Comparison of ENCODE assay signal across 14 cellular contexts in genomic region chr4:8886625-8887406, GRCh38. TPM values are rescaled to one million over a fixed set of nuclear protein-coding genes. Genes with fewer than 3 reads are reported as not detected.
DNase-seq lines count a peak whose midpoint lies in the region; ATAC-seq, FAIRE-seq and TF ChIP-seq lines count a peak whose summit lies in the region.
"Had no signal": no experiment of that assay in that cellular context is flagged by ENCODE, and none has a peak within 500 bp of the region (broad histone marks: within the 10 kb centered on the region; RNA-seq: fewer than 3 reads in every experiment).

No MANE protein-coding gene starts in this region.

- H3K36me3 ChIP-seq in BJ (ENCODE audit: control insufficient read depth, insufficient read depth, low read length) (no peaks in the 10 kb centered on the region), HCT116 (ENCODE audit: control insufficient read depth in 1 of 2, insufficient read depth in 2 of 2, low read length in 2 of 2) (no peaks in the 10 kb centered on the region), keratinocyte (ENCODE audit: control insufficient read depth in 2 of 2, extremely low read depth in 1 of 2, insufficient read depth in 2 of 2, low read length in 2 of 2) (no peaks in the 10 kb centered on the region)

- no peak for TF ChIP-seq POLR2A in HCT116 (IDR thresholded peaks at IDR 0.05; ENCODE audit: borderline replicate concordance, extremely low read depth, insufficient read depth, insufficient read length)

- H2AFZ ChIP-seq in HCT116 (ENCODE audit: low read depth, low read length, poor library complexity, severe bottlenecking) = no peak overlapping the region
- no peak overlapping the region for H2AFZ ChIP-seq in keratinocyte (ENCODE audit: control insufficient read depth, low read length)

- H3K79me2 ChIP-seq in HCT116 (ENCODE audit: insufficient read depth, low read length) = no peaks in the 10 kb centered on the region
- H3K79me2 ChIP-seq in keratinocyte (ENCODE audit: control insufficient read depth, insufficient read depth, low read length) = no peaks in the 10 kb centered on the region

- RAD21 ChIA-PET in HCT116 (lab: Charles Lee; ENCODE audit: low non-redundant PET in 1 of 2, low total read pairs in 2 of 2, uncharacterized antibody in 2 of 2, unreplicated experiment in 2 of 2) = no interaction called here

- no peak for TF ChIP-seq RAD21 in HCT116 (IDR thresholded peaks at IDR 0.05; ENCODE audit: low read depth)

- no peak for FAIRE-seq in keratinocyte (lab: Jason Lieb, UNC)

- H4K20me1 ChIP-seq in HCT116 (ENCODE audit: insufficient read depth) (no peaks in the 10 kb centered on the region), keratinocyte (ENCODE audit: control insufficient read depth, extremely low read depth, insufficient read depth, low read length) (no peaks in the 10 kb centered on the region)

- POLR2A ChIA-PET in BJ (lab: Charles Lee) (no interaction called here), HCT116 (lab: Charles Lee) (no interaction called here)

- peaks cover 16% of the 10 kb centered on the region for H3K27me3 ChIP-seq in BJ (ENCODE audit: control insufficient read depth, insufficient read depth, low read length)
- H3K27me3 ChIP-seq in HCT116 (ENCODE audit: insufficient read depth, low read length) = no peaks in the 10 kb centered on the region
- peaks cover 41% of the 10 kb centered on the region for H3K27me3 ChIP-seq in keratinocyte (ENCODE audit: control insufficient read depth, extremely low read depth, insufficient read depth, low read length)

- peak; percentile 35 for TF ChIP-seq CTCF in BJ (IDR thresholded peaks at IDR 0.05; ENCODE audit: insufficient read depth, low read depth, low read length)
- TF ChIP-seq CTCF in HCT116 (IDR thresholded peaks at IDR 0.05 in 2 of 3, conservative IDR thresholded peaks at IDR 0.05 in 1 of 3; ENCODE audit: borderline replicate concordance in 1 of 3, insufficient read depth in 1 of 3, low read depth in 2 of 3, low read length in 2 of 3) = peak; percentile 10 to 76 (median 73); a peak in 4 of 6 replicates
- TF ChIP-seq CTCF in WI38 (IDR thresholded peaks at IDR 0.05; ENCODE audit: low read depth, low read length) = 0 out of 2 replicates have a peak, but pooled peaks have one; percentile 25
- TF ChIP-seq CTCF in keratinocyte (optimal IDR thresholded peaks at IDR 0.05 in 1 of 3, IDR thresholded peaks at IDR 0.05 in 1 of 3, conservative IDR thresholded peaks at IDR 0.05 in 1 of 3; ENCODE audit: extremely low read depth in 1 of 3, insufficient read depth in 2 of 3, low read length in 3 of 3) = peak; percentile 31 to 38 (median 35)

- no peak overlapping the region for H3K4me3 Mint-ChIP-seq in stimulated activated memory B cell treated with anti-CD40 and anti-IgM and Interleukin-4, amounts not matched to agents 10 μg/mL and 1 μg/mL and 100 μg/mL, for 72 hours
- H3K4me3 Mint-ChIP-seq: activated CD4-positive, alpha-beta T cell treated with anti-CD3 and anti-CD28 coated beads, Interleukin-2, amount 10 ng/mL, durations not matched to agents 24 days and 14 days had no signal

- ATAC-seq in HCT116 (no peak), GM21447 (IDR thresholded peaks at IDR 0.05; ENCODE audit: unreplicated experiment) (no peak)
- no peak for ATAC-seq in stimulated activated memory B cell treated with anti-CD40 and anti-IgM and Interleukin-4, amounts not matched to agents 10 μg/mL and 1 μg/mL and 100 μg/mL, for 72 hours

- H3K9me1 ChIP-seq in keratinocyte (ENCODE audit: control insufficient read depth, extremely low read depth, insufficient read depth, low read length) = no peaks in the 10 kb centered on the region

- H3K4me2 ChIP-seq in HCT116 (ENCODE audit: low read length) (no peak overlapping the region), keratinocyte (ENCODE audit: control insufficient read depth, extremely low read depth, insufficient read depth, low read depth, low read length) (no peak overlapping the region)

- H3K4me3 ChIP-seq in BJ (ENCODE audit: low read depth, low read length) = no peak overlapping the region
- no peak overlapping the region for H3K4me3 ChIP-seq in HCT116 (replicated peaks in 1 of 2; ENCODE audit: low read depth in 1 of 2, low read length in 2 of 2)
- no peak overlapping the region for H3K4me3 ChIP-seq in WI38 (ENCODE audit: low read depth, low read length)
- no peak overlapping the region for H3K4me3 ChIP-seq in keratinocyte (ENCODE audit: control insufficient read depth in 2 of 3, extremely low read depth in 1 of 3, insufficient read depth in 2 of 3, low read depth in 1 of 3, low read length in 3 of 3)

- H3K27me3 Mint-ChIP-seq in stimulated activated memory B cell treated with anti-CD40 and anti-IgM and Interleukin-4, amounts not matched to agents 10 μg/mL and 1 μg/mL and 100 μg/mL, for 72 hours = peaks cover 79% of the 10 kb centered on the region

- CTCF ChIA-PET in BJ (lab: Yijun Ruan, JAX) (interaction anchor here (0.8 to 3.7 kb wide), 3 partner anchors 11 to 272 kb away, joined by 3 to 11 read pairs (median 3); no protein-coding TSS in a partner anchor), HCT116 (lab: Charles Lee) (interaction anchor here (1.0 to 2.2 kb wide), 2 partner anchors 12 to 199 kb away, joined by 3 to 15 read pairs; no protein-coding TSS in a partner anchor)

- no peaks in the 10 kb centered on the region for H3K9me3 Mint-ChIP-seq in stimulated activated memory B cell treated with anti-CD40 and anti-IgM and Interleukin-4, amounts not matched to agents 10 μg/mL and 1 μg/mL and 100 μg/mL, for 72 hours
- H3K9me3 Mint-ChIP-seq: activated CD4-positive, alpha-beta T cell treated with anti-CD3 and anti-CD28 coated beads, Interleukin-2, amount 10 ng/mL, durations not matched to agents 24 days and 14 days had no signal

- H3K9ac ChIP-seq in HCT116 (ENCODE audit: low read length) (no peak overlapping the region), keratinocyte (ENCODE audit: control insufficient read depth, extremely low read depth, insufficient read depth, low read length) (no peak overlapping the region)

- no peak overlapping the region for H3K27ac Mint-ChIP-seq in stimulated activated memory B cell treated with anti-CD40 and anti-IgM and Interleukin-4, amounts not matched to agents 10 μg/mL and 1 μg/mL and 100 μg/mL, for 72 hours
- H3K27ac Mint-ChIP-seq: activated CD4-positive, alpha-beta T cell treated with anti-CD3 and anti-CD28 coated beads, Interleukin-2, amount 10 ng/mL, durations not matched to agents 24 days and 14 days had no signal

- H3K27ac ChIP-seq in HCT116 (ENCODE audit: low read depth, low read length) (no peak overlapping the region), keratinocyte (ENCODE audit: control insufficient read depth, insufficient read depth, low read length) (no peak overlapping the region)

- no peaks in the 10 kb centered on the region for H3K4me1 Mint-ChIP-seq in stimulated activated memory B cell treated with anti-CD40 and anti-IgM and Interleukin-4, amounts not matched to agents 10 μg/mL and 1 μg/mL and 100 μg/mL, for 72 hours
- H3K4me1 Mint-ChIP-seq: activated CD4-positive, alpha-beta T cell treated with anti-CD3 and anti-CD28 coated beads, Interleukin-2, amount 10 ng/mL, durations not matched to agents 24 days and 14 days had no signal

- dilution Hi-C loops in keratinocyte (cut with MboI; ENCODE audit: extremely low pct_ligation_motif_present, low sequenced_read_pairs) = no loop called here

- no peaks in the 10 kb centered on the region for H3K36me3 Mint-ChIP-seq in stimulated activated memory B cell treated with anti-CD40 and anti-IgM and Interleukin-4, amounts not matched to agents 10 μg/mL and 1 μg/mL and 100 μg/mL, for 72 hours

- peaks cover 0 to 4% of the 10 kb centered on the region in 2 experiments; a peak in 1 of 4 replicates for H3K9me3 ChIP-seq in HCT116 (ENCODE audit: control insufficient read depth in 1 of 2, insufficient read depth in 1 of 2, low read depth in 1 of 2, low read length in 2 of 2)
- H3K9me3 ChIP-seq in keratinocyte (ENCODE audit: control insufficient read depth, low read depth, low read length) = no peaks in the 10 kb centered on the region

- BruUV-seq in HCT116 (replicated peaks; lab: Mats Ljungman, UMichigan) = no TSS peak

- no peak for DNase-seq in BJ (ENCODE audit: low read depth)
- DNase-seq in HCT116 (ENCODE audit: low read depth, low spot score) = no peak
- DNase-seq in keratinocyte (ENCODE audit: low read depth, low spot score) = no peak
- no peak for DNase-seq in stimulated activated CD4-positive, alpha-beta T cell treated with anti-CD3 and anti-CD28 coated beads, Interleukin-15, amount 100 ng/mL, for 24 hours
- DNase-seq in NCI-H128 (lab: John Stamatoyannopoulos, UW; ENCODE audit: unreplicated experiment) = no peak
- DNase-seq: activated CD4-positive, alpha-beta T cell treated with anti-CD3 and anti-CD28 coated beads, Interleukin-2, amount 10 ng/mL, durations not matched to agents 24 days and 14 days; central memory CD4-positive, alpha-beta T cell; NCI-H2081; retina; SW 1271 had no signal

- intact Hi-C loops in HCT116 (cut with micrococcal nuclease) = loop anchor here (10.0 kb wide), 1 partner anchor 282 kb away; no protein-coding TSS in a partner anchor

- H3K4me1 ChIP-seq in HCT116 (ENCODE audit: control insufficient read depth in 1 of 2, insufficient read depth in 2 of 2, low read length in 2 of 2) = peaks cover 0 to 5% of the 10 kb centered on the region in 2 experiments; a peak in 1 of 4 replicates
- no peaks in the 10 kb centered on the region for H3K4me1 ChIP-seq in keratinocyte (ENCODE audit: control insufficient read depth, extremely low read depth, insufficient read depth, low read length)

- no peaks in the 10 kb centered on the region for H3K9me2 ChIP-seq in HCT116 (ENCODE audit: insufficient read depth)

RNA-seq across cellular contexts. Expression of gene HMX1, which starts 15.2 kb away (rescaled TPM):
- polyA plus RNA-seq in BJ (2011; rRNA removed) (not detected in 2 replicates), keratinocyte (not detected in 3 replicates)
- not detected in 2 replicates for polyA minus RNA-seq in BJ (2011; rRNA and poly(A)+ RNA removed)
- 0.39 TPM for total RNA-seq in HCT116 (2021; ENCODE audit: unreplicated experiment)
- polyA plus RNA-seq in HCT116 (2012) = 0.18 and 0.26 TPM in 2 replicates
- polyA plus RNA-seq in keratinocyte (2011; ENCODE audit: low read depth) = not detected
- not detected in 2 replicates for polyA plus RNA-seq in keratinocyte (2011; cell fraction: cytosol; rRNA removed)
- polyA plus RNA-seq in keratinocyte (2011; cell fraction: nucleus; rRNA removed) = not detected in 2 replicates
- not detected in 2 replicates for polyA plus RNA-seq in keratinocyte (2012; ENCODE audit: low replicate concordance)
- polyA minus RNA-seq in keratinocyte = not detected in 3 replicates
- polyA minus RNA-seq in keratinocyte (2011; cell fraction: cytosol; rRNA and poly(A)+ RNA removed) = not detected
- polyA minus RNA-seq in keratinocyte (2011; cell fraction: nucleus; rRNA and poly(A)+ RNA removed) = not detected in 2 replicates
- total RNA-seq: activated CD4-positive, alpha-beta T cell treated with anti-CD3 and anti-CD28 coated beads, Interleukin-2, amount 10 ng/mL, durations not matched to agents 24 days and 14 days had no signal
- polyA plus RNA-seq: esophagus had no signal
